In the genomic region with DNA sequence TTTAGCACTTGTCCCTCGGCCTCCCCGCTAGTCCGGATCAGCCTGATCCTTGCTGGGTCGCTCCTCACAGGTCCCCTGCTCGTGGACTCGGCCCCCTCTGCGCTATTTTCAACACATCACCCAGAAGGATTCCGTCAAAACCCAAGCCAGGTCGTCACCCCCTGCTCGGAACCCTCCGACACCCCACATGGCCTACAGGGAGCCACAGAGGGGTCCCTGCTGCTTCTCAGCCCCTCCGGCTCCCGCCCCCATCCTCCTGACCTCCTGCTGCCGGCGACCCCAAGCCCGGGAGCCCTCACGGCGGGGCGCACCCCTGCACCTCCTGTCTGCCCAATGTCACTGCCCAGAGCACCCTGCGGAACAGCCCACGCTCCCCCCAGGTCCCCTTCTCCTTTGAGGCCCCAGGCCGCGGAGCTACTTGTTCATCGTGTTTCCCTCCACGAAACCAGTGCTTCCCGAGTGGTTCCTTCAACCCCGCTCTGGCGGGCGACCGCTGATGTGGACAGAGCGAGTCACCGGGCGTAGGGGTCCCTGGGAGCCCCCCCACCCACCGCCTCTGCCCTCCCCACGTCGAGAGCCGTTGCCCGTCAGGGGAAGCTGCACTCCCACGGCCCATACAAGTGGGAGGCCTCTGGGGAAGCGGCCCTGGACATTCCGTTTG, we compare ENCODE assay signal across 10 cellular contexts. TPM values are rescaled to one million over a fixed set of nuclear protein-coding genes. Genes with fewer than 3 reads are reported as not detected.
DNase-seq lines count a peak whose midpoint lies in the region; ATAC-seq and TF ChIP-seq lines count a peak whose summit lies in the region.
"Had no signal": no experiment of that assay in that cellular context is flagged by ENCODE, and none has a peak within 500 bp of the region (broad histone marks: within the 10 kb centered on the region; RNA-seq: fewer than 3 reads in every experiment).

No MANE protein-coding gene starts in this region.

- peak overlapping the region; percentile 75 for H3K27ac ChIP-seq in AG04450 (ENCODE audit: low read depth, low read length)
- H3K27ac ChIP-seq in heart right ventricle: peak overlapping the region; percentile 91 to 100 (median 98)
- H3K27ac ChIP-seq: BLaER1 treated with 17β-estradiol and CSF1 and Interleukin-3, amounts not matched to agents 10 nM and 100 nM had no signal

- peaks cover 8 to 68% (median 54%) of the 10 kb centered on the region in 9 donors for H3K4me1 ChIP-seq in heart right ventricle

- DNase-seq in AG04450 (ENCODE audit: low read depth, low spot score): no peak
- no peak for DNase-seq in WTC11 (ENCODE audit: low spot score)
- peak; percentile 31 to 32 for DNase-seq in heart right ventricle
- no peak for DNase-seq in osteocyte (ENCODE audit: extremely low spot score, unreplicated experiment)
- no peak for DNase-seq in dermis blood vessel endothelial cell
- no peak for DNase-seq in ACHN
- DNase-seq: NCI-H2171 had no signal

- in situ Hi-C loops in ACHN (cut with HindIII; ENCODE audit: low pct_ligation_motif_present, low pct_unique_long_range_greater_than_20kb, low sequenced_read_pairs): no loop called here

- ATAC-seq in WTC11: no peak
- peak in 5 of 8 donors; percentile 0 to 5 (median 1) for ATAC-seq in heart right ventricle
- ATAC-seq in HG03139 (IDR thresholded peaks at IDR 0.05; ENCODE audit: unreplicated experiment): no peak
- no peak for ATAC-seq in HG02798 (IDR thresholded peaks at IDR 0.05; ENCODE audit: poor library complexity, unreplicated experiment)

- intact Hi-C loops in heart right ventricle (cut with DNase I): loop anchor here in 7 of 10 donors (1.0 to 10.0 kb wide), 5 partner anchors 42 to 79 kb away; no protein-coding TSS in a partner anchor

- no peaks in the 10 kb centered on the region for H3K9me3 Mint-ChIP-seq in WTC11
- no peaks in the 10 kb centered on the region for H3K9me3 Mint-ChIP-seq in osteocyte (ENCODE audit: unreplicated experiment)

- H3K36me3 ChIP-seq in heart right ventricle: peaks cover 0 to 12% (median 10%) of the 10 kb centered on the region in 9 donors
- H3K36me3 ChIP-seq: BLaER1 treated with 17β-estradiol and CSF1 and Interleukin-3, amounts not matched to agents 10 nM and 100 nM had no signal

- H3K36me3 Mint-ChIP-seq in WTC11 (no peaks in the 10 kb centered on the region), osteocyte (ENCODE audit: unreplicated experiment) (no peaks in the 10 kb centered on the region)

- H3K4me1 Mint-ChIP-seq in WTC11 (peaks cover 44% of the 10 kb centered on the region), osteocyte (ENCODE audit: unreplicated experiment) (peaks cover 50% of the 10 kb centered on the region)

- H3K27ac Mint-ChIP-seq in WTC11 (peak overlapping the region; percentile 77; the same call in 1 of the 2 replicates), osteocyte (ENCODE audit: unreplicated experiment) (no peak overlapping the region)

- CTCF ChIA-PET in AG04450 (lab: Charles Lee) (interaction anchor here (0.6 to 1.4 kb wide), 6 partner anchors 12 to 1848 kb away, joined by 3 to 4 read pairs (median 3); partner anchors contain the start of gene RAB5IF), WTC11 (lab: Charles Lee) (interaction anchor here (0.5 to 0.6 kb wide), 2 partner anchors 92 to 385 kb away, joined by 3 to 4 read pairs; no protein-coding TSS in a partner anchor)

- no peak for TF ChIP-seq CTCF in AG04450 (IDR thresholded peaks at IDR 0.05; ENCODE audit: low read depth, low read length)
- TF ChIP-seq CTCF in WTC11 (IDR thresholded peaks at IDR 0.05): no peak
- no peak for TF ChIP-seq CTCF in heart right ventricle (IDR thresholded peaks at IDR 0.05)
- no peak for TF ChIP-seq CTCF in osteocyte (IDR thresholded peaks at IDR 0.05)

- POLR2A ChIA-PET in AG04450 (lab: Yijun Ruan, JAX) (interaction anchor here (0.6 kb wide), 3 partner anchors 76 to 323 kb away, joined by 3 to 7 read pairs (median 4); a partner anchor contains a TSS), WTC11 (lab: Charles Lee) (interaction anchor here (0.7 to 1.3 kb wide), 2 partner anchors 64 to 94 kb away, joined by 4 read pairs; partner anchors contain the start of gene RAB5IF)

- H3K4me3 ChIP-seq in AG04450 (ENCODE audit: low read depth, low read length) (peak overlapping the region; percentile 97), heart right ventricle (peak overlapping the region; percentile 75 to 99 (median 96))
- H3K4me3 ChIP-seq: BLaER1 treated with 17β-estradiol and CSF1 and Interleukin-3, amounts not matched to agents 10 nM and 100 nM had no signal

- H3K27me3 Mint-ChIP-seq in WTC11 (ENCODE audit: low read depth) (no peaks in the 10 kb centered on the region), osteocyte (ENCODE audit: unreplicated experiment) (no peaks in the 10 kb centered on the region)

- WGBS in heart right ventricle, 2 donors: 22 to 28% methylated on average over 41 of the region's 41 CpGs

- H3K27me3 ChIP-seq in AG04450 (ENCODE audit: control insufficient read depth, insufficient read depth, low read length): no peaks in the 10 kb centered on the region
- H3K27me3 ChIP-seq in heart right ventricle: no peaks in the 10 kb centered on the region

- H3K4me3 Mint-ChIP-seq in WTC11: peak overlapping the region; percentile 52
- H3K4me3 Mint-ChIP-seq in osteocyte (ENCODE audit: unreplicated experiment): peak overlapping the region; percentile 24

- peaks cover 4% of the 10 kb centered on the region; the same call in 1 of the 2 replicates for H3K9me3 ChIP-seq in AG04450 (ENCODE audit: control insufficient read depth, insufficient read depth, low read length)
- no peaks in the 10 kb centered on the region for H3K9me3 ChIP-seq in heart right ventricle
- H3K9me3 ChIP-seq: BLaER1 treated with 17β-estradiol and CSF1 and Interleukin-3, amounts not matched to agents 10 nM and 100 nM had no signal

TF ChIP-seq in WTC11, 78 proteins besides CTCF, POLR2A, EP300 and RAD21 (continues in another document):
- no peak for TF ChIP-seq IRF2 (CRISPR knock-in tag; IDR thresholded peaks at IDR 0.05; ENCODE audit: borderline replicate concordance, low read depth)
- TF ChIP-seq MYBL2 (CRISPR knock-in tag; IDR thresholded peaks at IDR 0.05): no peak
- TF ChIP-seq ARID4B (CRISPR knock-in tag; IDR thresholded peaks at IDR 0.05; ENCODE audit: borderline replicate concordance): no peak

RNA-seq across cellular contexts. Expression of gene MYL9, which starts 0.6 kb away (rescaled TPM):
- polyA plus RNA-seq in AG04450 (2011; rRNA removed): 273 and 380 TPM in 2 replicates
- polyA minus RNA-seq in AG04450 (2011; rRNA and poly(A)+ RNA removed): 338 and 442 TPM in 2 replicates
- 52.5 to 57.7 TPM (median 54.7 TPM) in 3 replicates for total RNA-seq in WTC11 (2021)
- 1,000 to 10,000 TPM; 1,611 to 2,234 (median 1,868) TPM for total RNA-seq in heart right ventricle
- polyA plus RNA-seq in heart right ventricle: 1,000 to 10,000 TPM in 1 of 2 donors, 100 to 1,000 TPM in 1; 755 to 2,519 TPM
- total RNA-seq in osteocyte: 197 and 200 TPM in 2 replicates
- 1.9 and 3.7 TPM in 2 replicates for total RNA-seq in dermis blood vessel endothelial cell

RNA-seq across cellular contexts. Expression of gene TGIF2, which starts 32.7 kb away (rescaled TPM):
- polyA plus RNA-seq in AG04450 (2011; rRNA removed): 12.2 TPM in 2 replicates
- polyA minus RNA-seq in AG04450 (2011; rRNA and poly(A)+ RNA removed): 11.4 and 13.4 TPM in 2 replicates
- 71.1 to 88.9 TPM (median 80.3 TPM) in 3 replicates for total RNA-seq in WTC11 (2021)
- total RNA-seq in heart right ventricle: 10 to 100 TPM in 1 of 10 donors, 1 to 10 TPM in 9; 5.2 to 13.8 (median 7.2) TPM
- polyA plus RNA-seq in heart right ventricle: 1 to 10 TPM; 2.9 to 4.5 TPM
- 29.2 and 35.0 TPM in 2 replicates for total RNA-seq in osteocyte
- 22.3 and 23.1 TPM in 2 replicates for total RNA-seq in dermis blood vessel endothelial cell

Comparison
In these comparisons a context has a peak if more than half of its experiments do, and no peak if none do; other contexts are left out.
1. DNase-seq: peak in heart right ventricle (2 of 2); none in AG04450 (single experiment), WTC11 (single experiment), osteocyte (single experiment), dermis blood vessel endothelial cell (single experiment) and ACHN (single experiment).
2. ATAC-seq: peak in heart right ventricle (5 of 8); none in WTC11 (single experiment), HG03139 (single experiment) and HG02798 (single experiment).
3. RNA of gene MYL9, which starts 0.6 kb away (total RNA-seq): 1,611 to 2,234 TPM in heart right ventricle, 197 to 200 TPM in osteocyte and 52.5 to 57.7 TPM in WTC11; 1.9 to 3.7 TPM in dermis blood vessel endothelial cell; every median in the first group is over 10 times any median in the second.